ENCODE assay signal across 27 cellular contexts in the genomic region with DNA sequence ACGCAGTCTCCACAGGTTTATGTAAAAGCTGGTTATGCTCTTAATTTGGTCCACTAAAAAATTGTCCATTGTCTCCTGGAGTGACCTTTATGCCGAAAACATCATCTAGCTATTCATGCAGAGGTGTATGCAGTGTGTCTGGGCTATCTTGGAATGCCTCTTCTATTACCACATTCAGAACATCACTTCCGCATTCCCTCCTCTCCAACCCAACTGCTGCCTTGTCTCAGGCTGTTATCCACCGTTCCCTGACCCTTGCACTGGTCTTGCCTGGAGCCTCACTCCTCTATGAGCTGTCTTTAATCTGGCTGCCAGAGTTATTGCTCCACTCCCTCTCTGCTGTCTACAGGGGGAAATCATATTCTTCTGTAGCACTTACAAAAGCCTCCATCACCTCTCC.
A peak's percentile ranks its signal among the peaks of the same experiment; 100 is the strongest.
DNase-seq lines count a peak whose midpoint lies in the region; ATAC-seq, FAIRE-seq and TF ChIP-seq lines count a peak whose summit lies in the region.
"Had no signal": no experiment of that assay in that cellular context is flagged by ENCODE, and none has a peak within 500 bp of the region (broad histone marks: within the 10 kb centered on the region; RNA-seq: fewer than 3 reads in every experiment).

No MANE protein-coding gene starts in this region.

- H4K5ac ChIP-seq in H9 (ENCODE audit: insufficient read length, low read depth, low read length) = no peak overlapping the region

- no peaks in the 10 kb centered on the region for H3K36me3 Mint-ChIP-seq in H9 (ENCODE audit: insufficient read depth in 1 of 3, low read depth in 3 of 3)
- H3K36me3 Mint-ChIP-seq: CD4-positive, CD25-positive, alpha-beta regulatory T cell; immature natural killer cell; naive thymus-derived CD8-positive, alpha-beta T cell; stimulated activated effector memory CD8-positive, alpha-beta T cell treated with anti-CD3 and anti-CD28 coated beads, Interleukin-12 subunit alpha, Interleukin-12 subunit beta, amount 100 ng/mL, for 72 hours had no signal

- no peak overlapping the region for H3K9ac ChIP-seq in K562 (ENCODE audit: insufficient read depth in 1 of 2, low read depth in 2 of 2, low read length in 2 of 2)
- H3K9ac ChIP-seq in H9 (ENCODE audit: extremely low read depth, insufficient read length, low read length) = no peak overlapping the region
- no peak overlapping the region for H3K9ac ChIP-seq in kidney (ENCODE audit: low read length in 2 of 2)

- ATAC-seq in K562 (no peak), pancreas (peak in 3 of 4 donors; percentile 46 to 57 (median 55))
- ATAC-seq: activated CD4-positive, CD25-positive, alpha-beta regulatory T cell treated with anti-CD3 and anti-CD28 coated beads, Interleukin-2, amount 50 U/mL, for 24 hours; activated T-cell treated with anti-CD3 and anti-CD28 coated beads, Interleukin-2, amount 50 U/mL, for 72 hours; effector memory CD8-positive, alpha-beta T cell; naive thymus-derived CD8-positive, alpha-beta T cell; stimulated activated effector memory CD8-positive, alpha-beta T cell treated with anti-CD3 and anti-CD28 coated beads, Interleukin-12 subunit alpha, Interleukin-12 subunit beta, amount 100 ng/mL, for 72 hours had no signal

- no peaks in the 10 kb centered on the region for H3K9me3 Mint-ChIP-seq in H9
- H3K9me3 Mint-ChIP-seq: activated T-cell treated with anti-CD3 and anti-CD28 coated beads, Interleukin-2, amount 50 U/mL, for 72 hours; CD4-positive, CD25-positive, alpha-beta regulatory T cell; effector memory CD8-positive, alpha-beta T cell; immature natural killer cell; stimulated activated effector memory CD8-positive, alpha-beta T cell treated with anti-CD3 and anti-CD28 coated beads, Interleukin-12 subunit alpha, Interleukin-12 subunit beta, amount 100 ng/mL, for 72 hours had no signal

- H2BK12ac ChIP-seq in H9 (ENCODE audit: insufficient read length, low read depth, low read length) = no peak overlapping the region

- no peak overlapping the region for H3K27ac ChIP-seq in K562 (ENCODE audit: extremely low read depth, low read depth, low read length)
- no peak overlapping the region for H3K27ac ChIP-seq in pancreas
- no peak overlapping the region for H3K27ac ChIP-seq in H9 (ENCODE audit: insufficient read length, low read depth, low read length)
- no peak overlapping the region for H3K27ac ChIP-seq in kidney (ENCODE audit: low read depth in 2 of 2, low read length in 2 of 2)
- H3K27ac ChIP-seq: heart right ventricle, ovary, RWPE1, testis had no signal

- no peaks in the 10 kb centered on the region; the same call in 1 of the 2 replicates for H4K20me1 ChIP-seq in K562 (replicated peaks; ENCODE audit: control insufficient read depth, insufficient read depth, low read length)
- no peaks in the 10 kb centered on the region for H4K20me1 ChIP-seq in H9 (ENCODE audit: control insufficient read depth, insufficient read depth, insufficient read length)

- no peaks in the 10 kb centered on the region for H3K36me3 ChIP-seq in K562 (ENCODE audit: control insufficient read depth, insufficient read depth, low read length)
- no peaks in the 10 kb centered on the region for H3K36me3 ChIP-seq in pancreas
- no peaks in the 10 kb centered on the region for H3K36me3 ChIP-seq in kidney (ENCODE audit: control insufficient read depth in 1 of 2, insufficient read depth in 2 of 2, low read length in 2 of 2)
- H3K36me3 ChIP-seq: heart right ventricle, ovary had no signal

- intact Hi-C loops in K562 (cut with micrococcal nuclease) = no loop called here
- intact Hi-C loops in pancreas (cut with DNase I) = no loop called here
- intact Hi-C loops in kidney (cut with DNase I) = no loop called here

- no TSS peak for BruUV-seq in K562 (replicated peaks; lab: Mats Ljungman, UMichigan)

- H2BK20ac ChIP-seq in H9 (ENCODE audit: low read depth, low read length, poor library complexity, severe bottlenecking) = no peak overlapping the region

- H2BK15ac ChIP-seq in H9 (ENCODE audit: low read depth, low read length) = no peak overlapping the region

- H3K79me2 ChIP-seq in K562 (ENCODE audit: control insufficient read depth, insufficient read depth, low read length) = no peaks in the 10 kb centered on the region
- no peaks in the 10 kb centered on the region for H3K79me2 ChIP-seq in H9 (ENCODE audit: insufficient read depth, low read length)

- no peaks in the 10 kb centered on the region for H3K4me1 Mint-ChIP-seq in H9
- H3K4me1 Mint-ChIP-seq: immature natural killer cell; stimulated activated effector memory CD8-positive, alpha-beta T cell treated with anti-CD3 and anti-CD28 coated beads, Interleukin-12 subunit alpha, Interleukin-12 subunit beta, amount 100 ng/mL, for 72 hours had no signal

- in situ Hi-C loops in K562 (cut with MboI) = no loop called here

- TF ChIP-seq POLR2A in K562 (conservative IDR thresholded peaks at IDR 0.05) = no peak

- 10% methylated on average over 4 of the region's 4 CpGs for WGBS in K562 (ENCODE audit: insufficient coverage, low coverage, missing lambda C conversion rate)
- WGBS in pancreas, 2 donors = 71 to 81% methylated on average over 4 of the region's 4 CpGs
- no CpG with 5 or more reads among the region's 4 CpGs for WGBS in H9 (ENCODE audit: extremely low coverage, insufficient read length, low lambda C conversion rate)

- H3K27me3 ChIP-seq in K562 (ENCODE audit: control insufficient read depth in 2 of 2, insufficient read depth in 2 of 2, low read length in 2 of 2) (no peaks in the 10 kb centered on the region; a peak in 1 of 5 replicates), pancreas (no peaks in the 10 kb centered on the region), H9 (ENCODE audit: insufficient read depth, low read length) (no peaks in the 10 kb centered on the region)
- H3K27me3 ChIP-seq: heart right ventricle, ovary, testis had no signal

- H3K4ac ChIP-seq in H9 (ENCODE audit: low read depth, low read length) = no peak overlapping the region

- POLR2A ChIA-PET in K562 (lab: Yijun Ruan, JAX) = interaction anchor here (0.6 to 1.6 kb wide), 3 partner anchors 10 to 135 kb away, joined by 3 to 5 read pairs (median 3); no protein-coding TSS in a partner anchor

- no peak overlapping the region for H2BK5ac ChIP-seq in H9 (ENCODE audit: insufficient read length, low read length)

- H3K4me1 ChIP-seq in K562 (replicated peaks in 1 of 2; ENCODE audit: control insufficient read depth in 2 of 2, insufficient read depth in 2 of 2, low read length in 2 of 2) = no peaks in the 10 kb centered on the region
- no peaks in the 10 kb centered on the region for H3K4me1 ChIP-seq in pancreas
- H3K4me1 ChIP-seq in H9 (ENCODE audit: insufficient read depth, low read length) = no peaks in the 10 kb centered on the region
- H3K4me1 ChIP-seq in kidney (ENCODE audit: control insufficient read depth in 1 of 2, insufficient read depth in 1 of 2, low read depth in 1 of 2, low read length in 2 of 2) = no peaks in the 10 kb centered on the region
- H3K4me1 ChIP-seq: heart right ventricle, testis had no signal

- no peak for TF ChIP-seq EP300 in K562 (IDR thresholded peaks at IDR 0.05; ENCODE audit: low read length)

- H3K79me1 ChIP-seq in H9 (ENCODE audit: insufficient read depth, low read depth, low read length, poor library complexity, severe bottlenecking) = no peaks in the 10 kb centered on the region

- H4K8ac ChIP-seq in H9 (replicated peaks; ENCODE audit: insufficient read length, low read depth, low read length) = no peak overlapping the region

- H3K4me3 Mint-ChIP-seq in H9 = no peak overlapping the region
- H3K4me3 Mint-ChIP-seq: activated T-cell treated with anti-CD3 and anti-CD28 coated beads, Interleukin-2, amount 50 U/mL, for 72 hours; CD4-positive, CD25-positive, alpha-beta regulatory T cell; effector memory CD8-positive, alpha-beta T cell; immature natural killer cell; naive thymus-derived CD8-positive, alpha-beta T cell; stimulated activated effector memory CD8-positive, alpha-beta T cell treated with anti-CD3 and anti-CD28 coated beads, Interleukin-12 subunit alpha, Interleukin-12 subunit beta, amount 100 ng/mL, for 72 hours had no signal

- H3K4me3 ChIP-seq in K562 (no peak overlapping the region), pancreas (no peak overlapping the region), kidney (ENCODE audit: low read length in 2 of 2) (no peak overlapping the region)
- H3K4me3 ChIP-seq: heart right ventricle, ovary, testis had no signal

- no peak overlapping the region for H3K18ac ChIP-seq in H9 (ENCODE audit: insufficient read length, low read depth, low read length)

- no peaks in the 10 kb centered on the region for H3K9me3 ChIP-seq in K562 (replicated peaks; ENCODE audit: control insufficient read depth, insufficient read depth, low read depth, low read length)
- H3K9me3 ChIP-seq in pancreas = no peaks in the 10 kb centered on the region
- H3K9me3 ChIP-seq in H9 (ENCODE audit: control insufficient read depth, low read depth, low read length) = no peaks in the 10 kb centered on the region
- H3K9me3 ChIP-seq in kidney (ENCODE audit: control insufficient read depth in 1 of 2, low read length in 2 of 2) = no peaks in the 10 kb centered on the region
- H3K9me3 ChIP-seq: ovary, testis had no signal

- FAIRE-seq in K562 (lab: Jason Lieb, UNC) (no peak), pancreas (lab: Jason Lieb, UNC) (no peak), kidney (lab: Jason Lieb, UNC) (no peak)

- CTCF ChIA-PET in K562 (lab: Yijun Ruan, JAX; ENCODE audit: low intra/inter-chr PET ratio) = no interaction called here

- no peak overlapping the region for H3K23ac ChIP-seq in H9 (ENCODE audit: insufficient read length, low read depth, low read length)

- H3K27ac Mint-ChIP-seq in H9 = no peak overlapping the region; a peak in 1 of 7 replicates
- H3K27ac Mint-ChIP-seq: activated T-cell treated with anti-CD3 and anti-CD28 coated beads, Interleukin-2, amount 50 U/mL, for 72 hours; effector memory CD8-positive, alpha-beta T cell; immature natural killer cell; naive thymus-derived CD8-positive, alpha-beta T cell; stimulated activated effector memory CD8-positive, alpha-beta T cell treated with anti-CD3 and anti-CD28 coated beads, Interleukin-12 subunit alpha, Interleukin-12 subunit beta, amount 100 ng/mL, for 72 hours had no signal

- H2BK120ac ChIP-seq in H9 (ENCODE audit: low read depth, low read length, poor library complexity, severe bottlenecking) = no peak overlapping the region

- TF ChIP-seq RAD21 in K562 (CRISPR knock-in tag; conservative IDR thresholded peaks at IDR 0.05 in 1 of 2, IDR thresholded peaks at IDR 0.05 in 1 of 2) = no peak

- H3K14ac ChIP-seq in H9 (ENCODE audit: insufficient read depth, low read length) = no peak overlapping the region

- H3K27me3 Mint-ChIP-seq in H9 (ENCODE audit: low read depth) = peaks cover 2% of the 10 kb centered on the region; the same call in 1 of the 2 replicates
- H3K27me3 Mint-ChIP-seq: naive thymus-derived CD8-positive, alpha-beta T cell had no signal

- no peak overlapping the region for H3T11ph ChIP-seq in H9 (ENCODE audit: low read length)

- DNase-seq in EL (peak; percentile 56), K562 (ENCODE audit: extremely low read depth in 1 of 4, low spot score in 3 of 4) (peak in 1 of 4 experiments; percentile 8), hepatic stellate cell (ENCODE audit: low spot score) (peak; percentile 11), pancreas (no peak), NCI-H69 (lab: John Stamatoyannopoulos, UW) (no peak), H9 (no peak), GM03348 (ENCODE audit: low spot score) (no peak), kidney (no peak)
- DNase-seq: activated CD8-positive, alpha-beta memory T cell treated with anti-CD3 and anti-CD28 coated beads for 24 hours; activated naive CD4-positive, alpha-beta T cell treated with anti-CD3 and anti-CD28 coated beads, Interleukin-2, amount 50 U/mL, for 16 hours; activated T-cell treated with anti-CD3 and anti-CD28 coated beads, Interleukin-2, amount 50 U/mL, for 72 hours; CD4-positive, CD25-positive, alpha-beta regulatory T cell; effector memory CD8-positive, alpha-beta T cell; HCEC 1CT; heart right ventricle; immature natural killer cell; mesenchymal stem cell; naive thymus-derived CD8-positive, alpha-beta T cell; NCI-H1105; NCI-H2081 treated with DMSO at 0.1 percent for 48 hours; NCI-H446 treated with DMSO at 0.1 percent for 48 hours; T-helper 9 cell; testis had no signal

- H2AK5ac ChIP-seq in H9 (ENCODE audit: insufficient read length, low read length) = no peak overlapping the region

- H3K4me2 ChIP-seq in K562 (ENCODE audit: insufficient read depth, low read length) (no peak overlapping the region; the same call in 1 of the 2 replicates), H9 (ENCODE audit: insufficient read depth, insufficient read length, low read length) (no peak overlapping the region)

- H3K9me1 ChIP-seq in K562 (ENCODE audit: control insufficient read depth, insufficient read depth, low read length) = no peaks in the 10 kb centered on the region

- TF ChIP-seq CTCF in K562 (IDR thresholded peaks at IDR 0.05 in 2 of 3, conservative IDR thresholded peaks at IDR 0.05 in 1 of 3; ENCODE audit: insufficient read depth in 2 of 3, low read depth in 1 of 3, low read length in 3 of 3) (no peak), pancreas (IDR thresholded peaks at IDR 0.05) (no peak), H9 (conservative IDR thresholded peaks at IDR 0.05) (no peak), kidney (IDR thresholded peaks at IDR 0.05; ENCODE audit: borderline replicate concordance, extremely low read depth, insufficient read depth) (no peak)

- H2AFZ ChIP-seq in K562 (ENCODE audit: low read depth, low read length) (no peak overlapping the region), H9 (ENCODE audit: low read length) (no peak overlapping the region)

- no peaks in the 10 kb centered on the region for H3K23me2 ChIP-seq in H9 (ENCODE audit: insufficient read length, low read depth, low read length, poor library complexity, severe bottlenecking)

- no peak overlapping the region for H4K91ac ChIP-seq in H9 (ENCODE audit: insufficient read length, low read depth, low read length)

- H3K56ac ChIP-seq in H9 (ENCODE audit: insufficient read length, low read depth, low read length) = no peak overlapping the region

Comparison
In these comparisons a context has a peak if more than half of its experiments do, and no peak if none do; other contexts are left out.
1. DNase-seq: peak in EL (single experiment) and hepatic stellate cell (single experiment); none in pancreas (0 of 6), NCI-H69 (single experiment), H9 (single experiment), GM03348 (single experiment) and kidney (single experiment).